In the genomic region with DNA sequence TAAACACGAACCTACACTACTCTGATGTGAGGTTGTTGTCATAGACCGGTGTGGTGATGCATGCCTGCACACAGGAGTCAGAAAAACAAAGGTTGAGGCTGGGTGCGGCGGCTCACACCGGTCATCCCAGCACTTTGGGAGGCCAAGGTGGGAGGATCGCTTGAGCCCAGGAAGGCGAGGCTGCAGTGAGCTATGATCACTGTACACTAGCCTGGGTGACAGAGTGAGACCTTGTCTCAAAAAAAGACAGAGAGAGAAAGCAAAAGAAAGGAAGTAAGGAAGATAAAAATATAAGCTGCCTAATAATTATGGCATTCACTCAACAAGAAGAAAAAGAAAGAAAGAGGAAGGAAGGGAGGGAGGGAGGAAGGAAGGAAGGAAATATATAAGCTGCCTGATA, we compare ENCODE assay signal across 31 cellular contexts. TPM values are rescaled to one million over a fixed set of nuclear protein-coding genes. Genes with fewer than 3 reads are reported as not detected.
"Had no signal": no experiment of that assay in that cellular context is flagged by ENCODE, and none has a peak within 500 bp of the region (broad histone marks: within the 10 kb centered on the region; RNA-seq: fewer than 3 reads in every experiment).

No MANE protein-coding gene starts in this region.

- H3K27me3 Mint-ChIP-seq: activated CD8-positive, alpha-beta T cell treated with anti-CD3 and anti-CD28 coated beads for 36 hours; activated naive CD4-positive, alpha-beta T cell treated with anti-CD3 and anti-CD28 coated beads, Interleukin-2, amount 50 U/mL, for 24 hours; activated naive CD8-positive, alpha-beta T cell treated with anti-CD3 and anti-CD28 coated beads, Interleukin-2, amount 50 U/mL, for 24 hours; activated T-helper 17 cell treated with anti-CD3 and anti-CD28 coated beads, Interleukin-2, amount 50 U/mL, for 72 hours; effector memory CD8-positive, alpha-beta T cell; stimulated activated naive B cell treated with anti-CD40 and anti-IgM and Interleukin-4, amounts not matched to agents 10 μg/mL and 1 μg/mL and 100 μg/mL, for 72 hours had no signal

- H3K4me1 ChIP-seq: lower lobe of right lung, psoas muscle, stomach, tibial artery, upper lobe of right lung had no signal

- H3K9me3 Mint-ChIP-seq: activated naive CD4-positive, alpha-beta T cell treated with anti-CD3 and anti-CD28 coated beads, Interleukin-2, amount 50 U/mL, for 24 hours had no signal

- DNase-seq: activated CD4-positive, alpha-beta T cell treated with anti-CD3 and anti-CD28 coated beads for 1 hour; activated CD4-positive, alpha-beta T cell treated with anti-CD3 and anti-CD28 coated beads, Interleukin-2, amount 50 U/mL, for 1 hour; activated CD8-positive, alpha-beta T cell treated with anti-CD3 and anti-CD28 coated beads for 36 hours; activated naive CD8-positive, alpha-beta T cell treated with anti-CD3 and anti-CD28 coated beads, Interleukin-2, amount 50 U/mL, for 24 hours; activated T-cell treated with anti-CD3 and anti-CD28 coated beads, Interleukin-2, amount 50 U/mL, for 4 hours; amygdala; caudate nucleus; cortex of kidney; effector memory CD8-positive, alpha-beta T cell; head of caudate nucleus; hippocampal formation; kidney; lower lobe of right lung; mesenchymal stem cell; nephron progenitor cell; ovary; psoas muscle; stimulated activated CD4-positive, alpha-beta T cell treated with anti-CD3 and anti-CD28 coated beads, Interleukin-1b, Interleukin-23, amount 100 ng/mL, for 48 hours; stimulated activated CD4-positive, alpha-beta T cell treated with anti-CD3 and anti-CD28 coated beads, Interleukin-4, amount 100 ng/mL, for 4 hours; stimulated activated CD8-positive, alpha-beta memory T cell treated with anti-CD3 and anti-CD28 coated beads, Interleukin-4, amount 100 ng/mL, for 48 hours; stimulated activated naive B cell treated with anti-CD40 and anti-IgM and Interleukin-4, amounts not matched to agents 10 μg/mL and 1 μg/mL and 100 μg/mL, for 72 hours; stomach; T-helper 1 cell; tibial artery; upper lobe of right lung had no signal

- ATAC-seq: activated CD8-positive, alpha-beta T cell treated with anti-CD3 and anti-CD28 coated beads for 36 hours; activated naive CD8-positive, alpha-beta T cell treated with anti-CD3 and anti-CD28 coated beads, Interleukin-2, amount 50 U/mL, for 24 hours; activated T-cell treated with anti-CD3 and anti-CD28 coated beads, Interleukin-2, amount 50 U/mL, for 4 hours; activated T-helper 17 cell treated with anti-CD3 and anti-CD28 coated beads, Interleukin-2, amount 50 U/mL, for 72 hours; psoas muscle; stimulated activated naive B cell treated with anti-CD40 and anti-IgM and Interleukin-4, amounts not matched to agents 10 μg/mL and 1 μg/mL and 100 μg/mL, for 72 hours had no signal

- H3K4me3 ChIP-seq: lower lobe of right lung, ovary, psoas muscle, smooth muscle cell, stomach, tibial artery, upper lobe of right lung had no signal

- H3K27ac ChIP-seq: lower lobe of right lung, ovary, psoas muscle, stomach, tibial artery, upper lobe of right lung had no signal

- H3K4me3 Mint-ChIP-seq: activated CD8-positive, alpha-beta T cell treated with anti-CD3 and anti-CD28 coated beads for 36 hours; activated naive CD4-positive, alpha-beta T cell treated with anti-CD3 and anti-CD28 coated beads, Interleukin-2, amount 50 U/mL, for 24 hours; activated naive CD8-positive, alpha-beta T cell treated with anti-CD3 and anti-CD28 coated beads, Interleukin-2, amount 50 U/mL, for 24 hours; activated T-cell treated with anti-CD3 and anti-CD28 coated beads, Interleukin-2, amount 50 U/mL, for 4 hours; activated T-helper 17 cell treated with anti-CD3 and anti-CD28 coated beads, Interleukin-2, amount 50 U/mL, for 72 hours; effector memory CD8-positive, alpha-beta T cell; nephron progenitor cell; stimulated activated naive B cell treated with anti-CD40 and anti-IgM and Interleukin-4, amounts not matched to agents 10 μg/mL and 1 μg/mL and 100 μg/mL, for 72 hours had no signal

- H3K27ac Mint-ChIP-seq: activated CD8-positive, alpha-beta T cell treated with anti-CD3 and anti-CD28 coated beads for 36 hours; activated naive CD4-positive, alpha-beta T cell treated with anti-CD3 and anti-CD28 coated beads, Interleukin-2, amount 50 U/mL, for 24 hours; activated naive CD8-positive, alpha-beta T cell treated with anti-CD3 and anti-CD28 coated beads, Interleukin-2, amount 50 U/mL, for 24 hours; activated T-helper 17 cell treated with anti-CD3 and anti-CD28 coated beads, Interleukin-2, amount 50 U/mL, for 72 hours; nephron progenitor cell; stimulated activated naive B cell treated with anti-CD40 and anti-IgM and Interleukin-4, amounts not matched to agents 10 μg/mL and 1 μg/mL and 100 μg/mL, for 72 hours had no signal

- H3K4me1 Mint-ChIP-seq: activated naive CD8-positive, alpha-beta T cell treated with anti-CD3 and anti-CD28 coated beads, Interleukin-2, amount 50 U/mL, for 24 hours; nephron progenitor cell had no signal

- H3K27me3 ChIP-seq: ovary, stomach, tibial artery, upper lobe of right lung had no signal

- H3K4me2 ChIP-seq: smooth muscle cell had no signal

- H3K36me3 ChIP-seq: lower lobe of right lung, ovary, stomach, tibial artery, upper lobe of right lung had no signal

- H3K9me3 ChIP-seq: lower lobe of right lung, ovary, psoas muscle, stomach, tibial artery, upper lobe of right lung had no signal

RNA-seq across cellular contexts. Expression of gene GP6, which starts 9.3 kb away (rescaled TPM):
- total RNA-seq: chondrocyte, fibroblast of lung, fibroblast of villous mesenchyme, smooth muscle cell had no signal
- polyA plus RNA-seq: fibroblast of lung, smooth muscle cell had no signal
